Comparison of ENCODE assay signal across 8 cellular contexts in genomic region chr2:171921970-171922229, GRCh38. TPM values are rescaled to one million over a fixed set of nuclear protein-coding genes. Genes with fewer than 3 reads are reported as not detected.
DNase-seq lines count a peak whose midpoint lies in the region; ATAC-seq and TF ChIP-seq lines count a peak whose summit lies in the region.

No MANE protein-coding gene starts in this region.

- H3K27me3 Mint-ChIP-seq in activated CD8-positive, alpha-beta memory T cell treated with anti-CD3 and anti-CD28 coated beads, Interleukin-2, amount 10 ng/mL, durations not matched to agents 7 days and 5 days: no peaks in the 10 kb centered on the region
- H3K27me3 Mint-ChIP-seq in activated naive CD8-positive, alpha-beta T cell: no peaks in the 10 kb centered on the region

- DNase-seq in activated CD8-positive, alpha-beta memory T cell treated with anti-CD3 and anti-CD28 coated beads, Interleukin-2, amount 10 ng/mL, durations not matched to agents 7 days and 5 days: no peak
- no peak for DNase-seq in activated CD8-positive, alpha-beta memory T cell treated with anti-CD3 and anti-CD28 coated beads, Interleukin-2, amount 50 U/mL, for 48 hours
- no peak for DNase-seq in tibial artery
- no peak for DNase-seq in NCI-H1930 (lab: John Stamatoyannopoulos, UW)
- DNase-seq in activated effector memory CD4-positive, alpha-beta T cell treated with anti-CD3 and anti-CD28 coated beads, Interleukin-2, amount 50 U/mL, for 16 hours: no peak
- DNase-seq in cerebellum (ENCODE audit: low spot score): no peak

- intact Hi-C loops in tibial artery (cut with DNase I; ENCODE audit: low total_unique reads): loop anchor here (5.0 kb wide), 1 partner anchor 40 kb away; no protein-coding TSS in a partner anchor

- peak overlapping the region; percentile 87 to 96 for H3K4me3 ChIP-seq in tibial artery

- H3K36me3 ChIP-seq in tibial artery: peaks cover 0 to 11% (median 3%) of the 10 kb centered on the region in 3 donors

- TF ChIP-seq CTCF in tibial artery (IDR thresholded peaks at IDR 0.05): no peak

- peaks cover 33% of the 10 kb centered on the region for H3K4me1 Mint-ChIP-seq in activated CD8-positive, alpha-beta memory T cell treated with anti-CD3 and anti-CD28 coated beads, Interleukin-2, amount 10 ng/mL, durations not matched to agents 7 days and 5 days
- H3K4me1 Mint-ChIP-seq in activated naive CD8-positive, alpha-beta T cell (ENCODE audit: low read depth): peaks cover 34% of the 10 kb centered on the region

- no peaks in the 10 kb centered on the region for H3K9me3 ChIP-seq in tibial artery

- ATAC-seq in activated CD8-positive, alpha-beta memory T cell treated with anti-CD3 and anti-CD28 coated beads, Interleukin-2, amount 10 ng/mL, durations not matched to agents 7 days and 5 days: no peak

- H3K36me3 Mint-ChIP-seq in activated CD8-positive, alpha-beta memory T cell treated with anti-CD3 and anti-CD28 coated beads, Interleukin-2, amount 10 ng/mL, durations not matched to agents 7 days and 5 days: peaks cover 14% of the 10 kb centered on the region
- peaks cover 3% of the 10 kb centered on the region for H3K36me3 Mint-ChIP-seq in activated naive CD8-positive, alpha-beta T cell

- no peaks in the 10 kb centered on the region for H3K27me3 ChIP-seq in layer of hippocampus (ENCODE audit: control insufficient read depth, insufficient read depth, low read length)
- no peaks in the 10 kb centered on the region for H3K27me3 ChIP-seq in tibial artery

- H3K27ac ChIP-seq in layer of hippocampus (ENCODE audit: low read depth, low read length) (peak overlapping the region; percentile 85), tibial artery (peak overlapping the region; percentile 92 to 94)

- peak overlapping the region; percentile 99 for H3K4me3 Mint-ChIP-seq in activated CD8-positive, alpha-beta memory T cell treated with anti-CD3 and anti-CD28 coated beads, Interleukin-2, amount 10 ng/mL, durations not matched to agents 7 days and 5 days
- H3K4me3 Mint-ChIP-seq in activated naive CD8-positive, alpha-beta T cell: peak overlapping the region; percentile 100

- H3K9me3 Mint-ChIP-seq in activated CD8-positive, alpha-beta memory T cell treated with anti-CD3 and anti-CD28 coated beads, Interleukin-2, amount 10 ng/mL, durations not matched to agents 7 days and 5 days (ENCODE audit: low read depth): no peaks in the 10 kb centered on the region
- no peaks in the 10 kb centered on the region for H3K9me3 Mint-ChIP-seq in activated naive CD8-positive, alpha-beta T cell (ENCODE audit: low read depth)

- CTCF ChIA-PET in activated CD8-positive, alpha-beta memory T cell treated with anti-CD3 and anti-CD28 coated beads, Interleukin-2, amount 10 ng/mL, durations not matched to agents 7 days and 5 days (lab: Charles Lee): interaction anchor here (0.8 to 1.6 kb wide), 3 partner anchors 19 to 206 kb away, joined by 3 to 15 read pairs (median 9); partner anchors contain the start of gene SLC25A12

- H3K4me1 ChIP-seq in tibial artery: peaks cover 5 to 20% (median 18%) of the 10 kb centered on the region in 4 donors

- H3K27ac Mint-ChIP-seq in activated CD8-positive, alpha-beta memory T cell treated with anti-CD3 and anti-CD28 coated beads, Interleukin-2, amount 10 ng/mL, durations not matched to agents 7 days and 5 days: peak overlapping the region; percentile 96
- peak overlapping the region; percentile 100 for H3K27ac Mint-ChIP-seq in activated naive CD8-positive, alpha-beta T cell

RNA-seq across cellular contexts. Expression of gene HAT1, which starts 0.4 kb away (rescaled TPM):
- total RNA-seq in activated CD8-positive, alpha-beta memory T cell treated with anti-CD3 and anti-CD28 coated beads, Interleukin-2, amount 10 ng/mL, durations not matched to agents 7 days and 5 days: 10 to 100 TPM; 60.2 to 70.9 TPM
- 42.8 TPM for total RNA-seq in cerebellum

RNA-seq across cellular contexts. Expression of gene SLC25A12, which starts 27.9 kb away (rescaled TPM):
- total RNA-seq in activated CD8-positive, alpha-beta memory T cell treated with anti-CD3 and anti-CD28 coated beads, Interleukin-2, amount 10 ng/mL, durations not matched to agents 7 days and 5 days: 10 to 100 TPM; 28.9 to 31.3 TPM
- 60.1 TPM for total RNA-seq in cerebellum
